8 cellular contexts compared by ENCODE assay signal in the genomic region with DNA sequence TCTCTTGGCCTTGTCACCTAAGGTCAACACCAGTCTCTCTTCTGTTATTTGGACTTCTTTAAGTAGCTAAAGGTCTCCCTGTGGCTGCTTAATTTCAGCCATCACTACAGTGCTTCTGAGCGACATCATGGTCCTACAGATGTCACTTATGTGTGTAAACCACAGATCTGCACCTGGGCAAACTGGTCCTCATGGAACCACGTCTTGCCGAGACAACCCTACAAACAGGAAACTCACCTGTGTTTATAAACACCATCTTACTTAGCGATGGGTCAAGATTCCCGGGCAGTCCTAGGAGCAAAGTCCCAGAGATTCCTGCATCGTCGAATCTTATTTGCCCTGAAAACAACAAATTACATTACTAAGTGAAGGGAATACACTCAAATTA. TPM values are rescaled to one million over a fixed set of nuclear protein-coding genes. Genes with fewer than 3 reads are reported as not detected.
DNase-seq lines count a peak whose midpoint lies in the region; ATAC-seq and TF ChIP-seq lines count a peak whose summit lies in the region.

No MANE protein-coding gene starts in this region.

- no peaks in the 10 kb centered on the region for H3K79me2 ChIP-seq in OCI-LY7 (ENCODE audit: insufficient read depth, low read depth, low read length)

- H3K36me3 Mint-ChIP-seq in activated naive CD8-positive, alpha-beta T cell treated with anti-CD3 and anti-CD28 coated beads, Interleukin-2, amount 10 ng/mL, durations not matched to agents 7 days and 5 days = peaks cover 2% of the 10 kb centered on the region
- no peaks in the 10 kb centered on the region for H3K36me3 Mint-ChIP-seq in osteocyte (ENCODE audit: unreplicated experiment)

- DNase-seq in GM12865 (ENCODE audit: low read depth) (peak; percentile 53), OCI-LY7 (ENCODE audit: low spot score) (peak; percentile 23), osteocyte (ENCODE audit: extremely low spot score, unreplicated experiment) (peak; percentile 17), ovary (no peak), GM03348 (ENCODE audit: low spot score) (no peak)
- no peak for DNase-seq in activated naive CD8-positive, alpha-beta T cell treated with anti-CD3 and anti-CD28 coated beads, Interleukin-2, amount 10 ng/mL, durations not matched to agents 7 days and 5 days

- H3K4me3 ChIP-seq in GM12865 (ENCODE audit: low read depth, low read length) = peak overlapping the region; percentile 27; the same call in 1 of the 2 replicates
- no peak overlapping the region for H3K4me3 ChIP-seq in OCI-LY7 (ENCODE audit: low read depth, low read length, poor library complexity, severe bottlenecking)
- no peak overlapping the region for H3K4me3 ChIP-seq in ovary

- no peaks in the 10 kb centered on the region for H3K36me3 ChIP-seq in OCI-LY7 (ENCODE audit: insufficient read depth, low read length)
- H3K36me3 ChIP-seq in ovary = no peaks in the 10 kb centered on the region

- H3K4me3 Mint-ChIP-seq in activated naive CD8-positive, alpha-beta T cell treated with anti-CD3 and anti-CD28 coated beads, Interleukin-2, amount 10 ng/mL, durations not matched to agents 7 days and 5 days = peak overlapping the region; percentile 69
- H3K4me3 Mint-ChIP-seq in osteocyte (ENCODE audit: unreplicated experiment) = no peak overlapping the region

- CTCF ChIA-PET in OCI-LY7 (lab: Charles Lee; ENCODE audit: unreplicated experiment) = no interaction called here

- peaks cover 40% of the 10 kb centered on the region for H3K4me1 Mint-ChIP-seq in activated naive CD8-positive, alpha-beta T cell treated with anti-CD3 and anti-CD28 coated beads, Interleukin-2, amount 10 ng/mL, durations not matched to agents 7 days and 5 days
- peaks cover 11% of the 10 kb centered on the region for H3K4me1 Mint-ChIP-seq in osteocyte (ENCODE audit: unreplicated experiment)

- no peak for TF ChIP-seq EP300 in ovary (IDR thresholded peaks at IDR 0.05)

- TF ChIP-seq CTCF in GM12865 (IDR thresholded peaks at IDR 0.05; ENCODE audit: insufficient read depth, low read depth, low read length, missing control alignments) (no peak), OCI-LY7 (conservative IDR thresholded peaks at IDR 0.05; ENCODE audit: low read length) (no peak), osteocyte (IDR thresholded peaks at IDR 0.05) (no peak), ovary (IDR thresholded peaks at IDR 0.05) (no peak)

- TF ChIP-seq POLR2A in ovary (IDR thresholded peaks at IDR 0.05) = no peak

- no TSS peak for BruUV-seq in OCI-LY7 (replicated peaks; lab: Mats Ljungman, UMichigan)

- ATAC-seq in activated naive CD8-positive, alpha-beta T cell treated with anti-CD3 and anti-CD28 coated beads, Interleukin-2, amount 10 ng/mL, durations not matched to agents 7 days and 5 days (ENCODE audit: low read depth) = peak; percentile 37
- ATAC-seq in HG02884 (IDR thresholded peaks at IDR 0.05; ENCODE audit: unreplicated experiment) (no peak), HG02588 (IDR thresholded peaks at IDR 0.05; ENCODE audit: unreplicated experiment) (no peak)

- H3K9me3 ChIP-seq in OCI-LY7 (ENCODE audit: low read length) (no peaks in the 10 kb centered on the region), ovary (no peaks in the 10 kb centered on the region)

- peak overlapping the region; percentile 88 for H3K27ac Mint-ChIP-seq in activated naive CD8-positive, alpha-beta T cell treated with anti-CD3 and anti-CD28 coated beads, Interleukin-2, amount 10 ng/mL, durations not matched to agents 7 days and 5 days
- no peak overlapping the region for H3K27ac Mint-ChIP-seq in osteocyte (ENCODE audit: unreplicated experiment)

- no peak overlapping the region for H3K27ac ChIP-seq in OCI-LY7 (ENCODE audit: low read depth, low read length, poor library complexity, severe bottlenecking)
- no peak overlapping the region for H3K27ac ChIP-seq in ovary

- no peaks in the 10 kb centered on the region for H3K9me2 ChIP-seq in OCI-LY7 (ENCODE audit: insufficient read depth, low read length)

- no peaks in the 10 kb centered on the region for H4K20me1 ChIP-seq in OCI-LY7 (ENCODE audit: insufficient read depth, low read length)

- no peak overlapping the region for H3K4me2 ChIP-seq in OCI-LY7 (ENCODE audit: low read length)

- H3K4me1 ChIP-seq in OCI-LY7 (ENCODE audit: insufficient read depth, low read length, poor library complexity, severe bottlenecking) (peaks cover 33% of the 10 kb centered on the region), ovary (ENCODE audit: insufficient read depth) (no peaks in the 10 kb centered on the region)

- intact Hi-C loops in OCI-LY7 (cut with micrococcal nuclease; ENCODE audit: unreplicated experiment) (no loop called here), ovary (cut with DNase I) (no loop called here)

- H2AFZ ChIP-seq in OCI-LY7 (ENCODE audit: low read length) = no peak overlapping the region

- 93 to 98% (median 94%) methylated on average over 7 of the region's 7 CpGs for WGBS in ovary, 3 donors

- no peaks in the 10 kb centered on the region for H3K27me3 Mint-ChIP-seq in activated naive CD8-positive, alpha-beta T cell treated with anti-CD3 and anti-CD28 coated beads, Interleukin-2, amount 10 ng/mL, durations not matched to agents 7 days and 5 days
- no peaks in the 10 kb centered on the region for H3K27me3 Mint-ChIP-seq in osteocyte (ENCODE audit: unreplicated experiment)

- peaks cover 1% of the 10 kb centered on the region for H3K9me3 Mint-ChIP-seq in activated naive CD8-positive, alpha-beta T cell treated with anti-CD3 and anti-CD28 coated beads, Interleukin-2, amount 10 ng/mL, durations not matched to agents 7 days and 5 days
- no peaks in the 10 kb centered on the region for H3K9me3 Mint-ChIP-seq in osteocyte (ENCODE audit: unreplicated experiment)

- no peaks in the 10 kb centered on the region for H3K27me3 ChIP-seq in ovary

- POLR2A ChIA-PET in OCI-LY7 (lab: Charles Lee) = interaction anchor here (0.6 kb wide), 1 partner anchor 56 kb away, joined by 6 read pairs; no protein-coding TSS in a partner anchor
- POLR2A ChIA-PET in activated naive CD8-positive, alpha-beta T cell treated with anti-CD3 and anti-CD28 coated beads, Interleukin-2, amount 10 ng/mL, durations not matched to agents 7 days and 5 days (lab: Charles Lee) = interaction anchor here (1.0 to 2.4 kb wide), 11 partner anchors 18 to 560 kb away, joined by 3 to 42 read pairs (median 3); partner anchors contain the start of gene KLF6

RNA-seq across cellular contexts. Expression of gene KLF6, which starts 27.8 kb away (rescaled TPM):
- 19.2 and 24.0 TPM in 2 replicates for total RNA-seq in OCI-LY7 (2014; rRNA removed; shearing (Covaris generic))
- total RNA-seq in OCI-LY7 (2022) (43.0 and 54.0 TPM in 2 replicates), osteocyte (263 and 341 TPM in 2 replicates), ovary (100 to 1,000 TPM in 3 of 7 donors, 10 to 100 TPM in 4; 53.7 to 178 (median 97.3) TPM)
- total RNA-seq in activated naive CD8-positive, alpha-beta T cell treated with anti-CD3 and anti-CD28 coated beads, Interleukin-2, amount 10 ng/mL, durations not matched to agents 7 days and 5 days = 100 to 1,000 TPM; 350 to 352 TPM
- 10 to 100 TPM; 45.4 to 79.0 TPM for polyA plus RNA-seq in ovary

Comparison
In these comparisons a context has a peak if more than half of its experiments do, and no peak if none do; other contexts are left out.
1. DNase-seq: peak in GM12865 (single experiment), OCI-LY7 (single experiment) and osteocyte (single experiment); none in activated naive CD8-positive, alpha-beta T cell treated with anti-CD3 and anti-CD28 coated beads, Interleukin-2, amount 10 ng/mL, durations not matched to agents 7 days and 5 days (single experiment), ovary (0 of 5) and GM03348 (single experiment).